In the genomic region with DNA sequence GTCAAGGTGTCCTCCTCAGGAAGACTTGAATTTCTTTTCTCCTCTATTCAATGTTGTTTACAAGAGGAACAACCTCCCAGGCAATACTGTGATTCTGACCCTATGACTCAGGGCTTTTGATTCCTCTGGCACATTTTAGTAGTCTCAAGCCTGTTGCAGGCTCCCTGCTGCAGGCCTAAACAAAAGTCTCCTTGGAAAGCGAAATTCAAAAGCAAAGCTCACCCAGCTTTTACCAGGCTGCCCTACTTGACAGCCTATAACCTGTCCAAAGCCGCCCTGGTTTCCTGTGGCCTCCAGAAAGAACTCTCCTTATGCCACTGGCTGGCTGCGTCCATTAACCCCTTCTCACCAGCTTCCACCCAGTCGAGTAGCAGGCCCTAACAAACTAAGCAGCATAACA, we compare ENCODE assay signal across 8 cellular contexts. TPM values are rescaled to one million over a fixed set of nuclear protein-coding genes. Genes with fewer than 3 reads are reported as not detected.
DNase-seq lines count a peak whose midpoint lies in the region; ATAC-seq and TF ChIP-seq lines count a peak whose summit lies in the region.

No MANE protein-coding gene starts in this region.

- H3K4me1 Mint-ChIP-seq in activated T-cell treated with anti-CD3 and anti-CD28 coated beads, Interleukin-2, amount 50 U/mL, for 4 hours (ENCODE audit: low read depth) = peaks cover 5% of the 10 kb centered on the region

- H3K4me3 ChIP-seq in ascending aorta = peak overlapping the region in 1 of 2 donors; percentile 8
- H3K4me3 ChIP-seq in smooth muscle cell = no peak overlapping the region

- peak overlapping the region; percentile 66 to 72 for H3K27ac ChIP-seq in ascending aorta
- peak overlapping the region; percentile 99 for H3K27ac ChIP-seq in smooth muscle cell (ENCODE audit: low read depth)

- H3K9ac ChIP-seq in smooth muscle cell (ENCODE audit: low read depth) = peak overlapping the region; percentile 93

- ATAC-seq in GM18861 (IDR thresholded peaks at IDR 0.05; ENCODE audit: unreplicated experiment) = no peak
- ATAC-seq in activated T-cell treated with anti-CD3 and anti-CD28 coated beads, Interleukin-2, amount 50 U/mL, for 4 hours = no peak
- ATAC-seq in GM18511 (IDR thresholded peaks at IDR 0.05; ENCODE audit: unreplicated experiment) = no peak

- peaks cover 42% of the 10 kb centered on the region for H3F3A ChIP-seq in smooth muscle cell (ENCODE audit: low read depth)

- H3K9me3 ChIP-seq in ascending aorta (no peaks in the 10 kb centered on the region), smooth muscle cell (replicated peaks; ENCODE audit: low read depth) (no peaks in the 10 kb centered on the region)

- peak; percentile 78 for DNase-seq in H4 (ENCODE audit: low spot score)
- peak in 1 of 2 donors; percentile 70 for DNase-seq in ascending aorta (ENCODE audit: low spot score in 2 of 2)
- DNase-seq in hepatic stellate cell (ENCODE audit: low spot score) = peak; percentile 47
- DNase-seq in smooth muscle cell (lab: John Stamatoyannopoulos, UW; ENCODE audit: unreplicated experiment) = no peak
- no peak for DNase-seq in activated T-cell treated with anti-CD3 and anti-CD28 coated beads, Interleukin-2, amount 50 U/mL, for 4 hours
- DNase-seq in NOMO-1 treated with DMSO at 0.1 percent for 48 hours (lab: John Stamatoyannopoulos, UW; ENCODE audit: unreplicated experiment) = no peak

- TF ChIP-seq CTCF in ascending aorta (IDR thresholded peaks at IDR 0.05) (no peak), smooth muscle cell (IDR thresholded peaks at IDR 0.05; ENCODE audit: borderline replicate concordance, insufficient read depth, poor library complexity, severe bottlenecking) (no peak)

- H3K4me3 Mint-ChIP-seq in activated T-cell treated with anti-CD3 and anti-CD28 coated beads, Interleukin-2, amount 50 U/mL, for 4 hours = no peak overlapping the region

- 7% methylated on average over 4 of the region's 4 CpGs for WGBS in smooth muscle cell (ENCODE audit: low lambda C conversion rate)

- H3K4me1 ChIP-seq in ascending aorta (peaks cover 10 to 35% of the 10 kb centered on the region in 2 donors), smooth muscle cell (ENCODE audit: low read depth) (peaks cover 53% of the 10 kb centered on the region)

- intact Hi-C loops in ascending aorta (cut with DNase I) = loop anchor here (2.0 kb wide), 1 partner anchor 13 kb away; no protein-coding TSS in a partner anchor

- no peaks in the 10 kb centered on the region for H3K36me3 ChIP-seq in ascending aorta
- no peaks in the 10 kb centered on the region for H3K36me3 ChIP-seq in smooth muscle cell (ENCODE audit: low read depth)

- peaks cover 38% of the 10 kb centered on the region for H3K79me2 ChIP-seq in smooth muscle cell (ENCODE audit: low read depth)

- H2AFZ ChIP-seq in smooth muscle cell (ENCODE audit: low read depth) = no peak overlapping the region

- peak overlapping the region; percentile 90 for H3K4me2 ChIP-seq in smooth muscle cell

- no peaks in the 10 kb centered on the region for H4K20me1 ChIP-seq in smooth muscle cell (ENCODE audit: low read depth)

- H3K36me3 Mint-ChIP-seq in activated T-cell treated with anti-CD3 and anti-CD28 coated beads, Interleukin-2, amount 50 U/mL, for 4 hours (ENCODE audit: insufficient read depth) = no peaks in the 10 kb centered on the region

- no peaks in the 10 kb centered on the region for H3K9me3 Mint-ChIP-seq in activated T-cell treated with anti-CD3 and anti-CD28 coated beads, Interleukin-2, amount 50 U/mL, for 4 hours

- H3K27me3 Mint-ChIP-seq in activated T-cell treated with anti-CD3 and anti-CD28 coated beads, Interleukin-2, amount 50 U/mL, for 4 hours (ENCODE audit: low read depth) = peaks cover 2% of the 10 kb centered on the region

- H3K27me3 ChIP-seq in ascending aorta = no peaks in the 10 kb centered on the region
- H3K27me3 ChIP-seq in smooth muscle cell (ENCODE audit: low read depth) = no peaks in the 10 kb centered on the region

RNA-seq across cellular contexts. Expression of a gene that starts 11.6 kb away (rescaled TPM):
- 6.6 and 8.1 TPM in 2 replicates for total RNA-seq in H4 (2014; rRNA removed; shearing (Covaris generic))
- total RNA-seq in ascending aorta (2.0 TPM), smooth muscle cell (7.7 and 11.0 TPM in 2 replicates)
- polyA plus RNA-seq in smooth muscle cell = 2.5 and 3.5 TPM in 2 replicates
- under 1 TPM; 0.66 to 0.82 (median 0.81) TPM for total RNA-seq in activated T-cell treated with anti-CD3 and anti-CD28 coated beads, Interleukin-2, amount 50 U/mL, for 4 hours

RNA-seq across cellular contexts. Expression of a gene that starts 11.9 kb away (rescaled TPM):
- 71.2 and 89.0 TPM in 2 replicates for total RNA-seq in H4 (2014; rRNA removed; shearing (Covaris generic))
- total RNA-seq in ascending aorta (141 TPM), smooth muscle cell (65.2 and 71.5 TPM in 2 replicates)
- 21.2 and 24.8 TPM in 2 replicates for polyA plus RNA-seq in smooth muscle cell
- 10 to 100 TPM; 41.7 to 43.4 (median 41.8) TPM for total RNA-seq in activated T-cell treated with anti-CD3 and anti-CD28 coated beads, Interleukin-2, amount 50 U/mL, for 4 hours

Comparison
In these comparisons a context has a peak if more than half of its experiments do, and no peak if none do; other contexts are left out.
1. DNase-seq: peak in H4 (single experiment) and hepatic stellate cell (single experiment); none in smooth muscle cell (single experiment), activated T-cell treated with anti-CD3 and anti-CD28 coated beads, Interleukin-2, amount 50 U/mL, for 4 hours (single experiment) and NOMO-1 treated with DMSO at 0.1 percent for 48 hours (single experiment).